10 cellular contexts compared by ENCODE assay signal in genomic region chr1:215636258-215636965, GRCh38.
A peak's percentile ranks its signal among the peaks of the same experiment; 100 is the strongest.
DNase-seq lines count a peak whose midpoint lies in the region; ATAC-seq and TF ChIP-seq lines count a peak whose summit lies in the region.
"Had no signal": no experiment of that assay in that cellular context is flagged by ENCODE, and none has a peak within 500 bp of the region (broad histone marks: within the 10 kb centered on the region; RNA-seq: fewer than 3 reads in every experiment).

No MANE protein-coding gene starts in this region.

- H3K9me3 ChIP-seq in neural progenitor cell (ENCODE audit: low read depth) (no peaks in the 10 kb centered on the region), PC-3 (ENCODE audit: low read length) (no peaks in the 10 kb centered on the region)
- H3K9me3 ChIP-seq: adrenal gland had no signal

- BruUV-seq in PC-3 (replicated peaks; lab: Mats Ljungman, UMichigan): no TSS peak

- no peak overlapping the region for H3K27ac Mint-ChIP-seq in neural progenitor cell
- H3K27ac Mint-ChIP-seq: CD4-positive, CD25-positive, alpha-beta regulatory T cell had no signal

- H3K36me3 Mint-ChIP-seq in neural progenitor cell: no peaks in the 10 kb centered on the region
- H3K36me3 Mint-ChIP-seq: CD4-positive, CD25-positive, alpha-beta regulatory T cell had no signal

- H3K4me1 ChIP-seq in neural progenitor cell (peaks cover 9% of the 10 kb centered on the region), PC-3 (ENCODE audit: insufficient read depth, low read length) (0 out of 2 replicates have a peak, but pooled peaks cover 4% of the 10 kb centered on the region)

- H3K27me3 ChIP-seq in neural progenitor cell (no peaks in the 10 kb centered on the region), PC-3 (ENCODE audit: low read length) (no peaks in the 10 kb centered on the region)
- H3K27me3 ChIP-seq: adrenal gland had no signal

- CTCF ChIA-PET in AG04449 (lab: Yijun Ruan, JAX): no interaction called here
- CTCF ChIA-PET in PC-3 (lab: Charles Lee): no interaction called here

- H3K27me3 Mint-ChIP-seq in neural progenitor cell (ENCODE audit: insufficient read depth, low read depth): no peaks in the 10 kb centered on the region
- H3K27me3 Mint-ChIP-seq: CD4-positive, CD25-positive, alpha-beta regulatory T cell had no signal

- H3K79me2 ChIP-seq in neural progenitor cell (ENCODE audit: low read depth) (no peaks in the 10 kb centered on the region), PC-3 (ENCODE audit: low read length) (no peaks in the 10 kb centered on the region)

- peak; percentile 44 for ATAC-seq in esophagus mucosa
- no peak for ATAC-seq in stimulated activated naive CD8-positive, alpha-beta T cell treated with anti-CD3 and anti-CD28 coated beads, Interleukin-15, Interleukin-2, amounts not matched to agents 100 U/mL and 50 U/mL, for 24 hours
- no peak for ATAC-seq in PC-3

- POLR2A ChIA-PET in AG04449 (lab: Yijun Ruan, JAX): no interaction called here
- POLR2A ChIA-PET in PC-3 (lab: Charles Lee; ENCODE audit: unreplicated experiment): no interaction called here

- H3K4me3 ChIP-seq in AG04449 (ENCODE audit: low read depth, low read length) (no peak overlapping the region), neural progenitor cell (no peak overlapping the region), PC-3 (ENCODE audit: low read length) (no peak overlapping the region)

- no peaks in the 10 kb centered on the region for H4K20me1 ChIP-seq in neural progenitor cell (ENCODE audit: low read depth)
- H4K20me1 ChIP-seq in PC-3 (ENCODE audit: low read length): no peaks in the 10 kb centered on the region

- TF ChIP-seq CTCF in AG04449 (IDR thresholded peaks at IDR 0.05; ENCODE audit: insufficient read depth, low read length, missing control alignments): no peak
- no peak for TF ChIP-seq CTCF in neural progenitor cell (IDR thresholded peaks at IDR 0.05)
- no peak for TF ChIP-seq CTCF in PC-3 (conservative IDR thresholded peaks at IDR 0.05; ENCODE audit: low read depth, low read length)

- H3K27ac ChIP-seq in neural progenitor cell: no peak overlapping the region
- H3K27ac ChIP-seq in PC-3 (ENCODE audit: low read length): no peak overlapping the region

- H3K9ac ChIP-seq in neural progenitor cell: no peak overlapping the region
- H3K9ac ChIP-seq in PC-3 (ENCODE audit: low read length): no peak overlapping the region

- no peak overlapping the region for H3K4me3 Mint-ChIP-seq in neural progenitor cell
- H3K4me3 Mint-ChIP-seq: CD4-positive, CD25-positive, alpha-beta regulatory T cell had no signal

- H3K36me3 ChIP-seq in neural progenitor cell (no peaks in the 10 kb centered on the region), PC-3 (ENCODE audit: low read depth, low read length) (no peaks in the 10 kb centered on the region)
- H3K36me3 ChIP-seq: adrenal gland had no signal

- H2AFZ ChIP-seq in neural progenitor cell (replicated peaks) (peak overlapping the region; percentile 76), PC-3 (ENCODE audit: low read length) (no peak overlapping the region)

- H3K4me2 ChIP-seq in neural progenitor cell: no peak overlapping the region
- no peak overlapping the region for H3K4me2 ChIP-seq in PC-3 (ENCODE audit: low read length)

- H3K9me3 Mint-ChIP-seq in neural progenitor cell: no peaks in the 10 kb centered on the region

- peak; percentile 36 for DNase-seq in AG04449 (ENCODE audit: low read depth, low spot score)
- DNase-seq in MV-4-11 (lab: John Stamatoyannopoulos, UW): peak; percentile 55
- no peak for DNase-seq in neural progenitor cell (ENCODE audit: low spot score)
- no peak for DNase-seq in T-helper 9 cell
- no peak for DNase-seq in stimulated activated naive CD8-positive, alpha-beta T cell treated with anti-CD3 and anti-CD28 coated beads, Interleukin-15, Interleukin-2, amounts not matched to agents 100 U/mL and 50 U/mL, for 24 hours
- no peak for DNase-seq in PC-3
- no peak for DNase-seq in RPMI8226
- DNase-seq: CD4-positive, CD25-positive, alpha-beta regulatory T cell had no signal

- H3K9me2 ChIP-seq in PC-3 (replicated peaks; ENCODE audit: low read length): no peaks in the 10 kb centered on the region

- peaks cover 4% of the 10 kb centered on the region for H3K4me1 Mint-ChIP-seq in neural progenitor cell
- H3K4me1 Mint-ChIP-seq: CD4-positive, CD25-positive, alpha-beta regulatory T cell had no signal

- H3F3A ChIP-seq in neural progenitor cell (ENCODE audit: low read depth): no peaks in the 10 kb centered on the region
- no peaks in the 10 kb centered on the region for H3F3A ChIP-seq in PC-3 (ENCODE audit: low read length, unreplicated experiment)

- intact Hi-C loops in PC-3 (cut with micrococcal nuclease): no loop called here

Comparison
In these comparisons a context has a peak if more than half of its experiments do, and no peak if none do; other contexts are left out.
1. DNase-seq: peak in AG04449 (single experiment) and MV-4-11 (single experiment); none in neural progenitor cell (single experiment), T-helper 9 cell (single experiment), stimulated activated naive CD8-positive, alpha-beta T cell treated with anti-CD3 and anti-CD28 coated beads, Interleukin-15, Interleukin-2, amounts not matched to agents 100 U/mL and 50 U/mL, for 24 hours (single experiment), PC-3 (single experiment) and RPMI8226 (single experiment).